Comparison of ENCODE assay signal across 1 cellular context in genomic region chr10:29496341-29497162, GRCh38.
TF ChIP-seq lines count a peak whose summit lies in the region.

No MANE protein-coding gene starts in this region.

TF ChIP-seq in HepG2, 621 proteins besides CTCF, POLR2A, EP300 and RAD21 (continued from another document):
- 0 out of 4 replicates have a peak, but pooled peaks of 1 of the 2 experiments have one; percentile 25 for TF ChIP-seq HMGXB4 (CRISPR knock-in tag; IDR thresholded peaks at IDR 0.05; ENCODE audit: borderline replicate concordance in 1 of 2, low read depth in 1 of 2)
- TF ChIP-seq BORCS8-MEF2B (CRISPR knock-in tag; IDR thresholded peaks at IDR 0.05), result 0 out of 2 replicates have a peak, but pooled peaks have one; percentile 27
- TF ChIP-seq, protein P1, sequence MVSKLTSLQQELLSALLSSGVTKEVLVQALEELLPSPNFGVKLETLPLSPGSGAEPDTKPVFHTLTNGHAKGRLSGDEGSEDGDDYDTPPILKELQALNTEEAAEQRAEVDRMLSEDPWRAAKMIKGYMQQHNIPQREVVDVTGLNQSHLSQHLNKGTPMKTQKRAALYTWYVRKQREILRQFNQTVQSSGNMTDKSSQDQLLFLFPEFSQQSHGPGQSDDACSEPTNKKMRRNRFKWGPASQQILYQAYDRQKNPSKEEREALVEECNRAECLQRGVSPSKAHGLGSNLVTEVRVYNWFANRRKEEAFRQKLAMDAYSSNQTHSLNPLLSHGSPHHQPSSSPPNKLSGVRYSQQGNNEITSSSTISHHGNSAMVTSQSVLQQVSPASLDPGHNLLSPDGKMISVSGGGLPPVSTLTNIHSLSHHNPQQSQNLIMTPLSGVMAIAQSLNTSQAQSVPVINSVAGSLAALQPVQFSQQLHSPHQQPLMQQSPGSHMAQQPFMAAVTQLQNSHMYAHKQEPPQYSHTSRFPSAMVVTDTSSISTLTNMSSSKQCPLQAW (CRISPR knock-in tag; IDR thresholded peaks at IDR 0.05), result 0 out of 2 replicates have a peak, but pooled peaks have one; percentile 28
- TF ChIP-seq ZNF337 (CRISPR knock-in tag; IDR thresholded peaks at IDR 0.05; ENCODE audit: borderline replicate concordance, low read depth), result no peak
- no peak for TF ChIP-seq ZNF260 (CRISPR knock-in tag; IDR thresholded peaks at IDR 0.05; ENCODE audit: borderline replicate concordance, low read depth)
- no peak for TF ChIP-seq ZBTB39 (CRISPR knock-in tag; IDR thresholded peaks at IDR 0.05)
- peak; percentile 47 for TF ChIP-seq TEAD3 (CRISPR knock-in tag; optimal IDR thresholded peaks at IDR 0.05; ENCODE audit: borderline replicate concordance)
